8 cellular contexts compared by ENCODE assay signal in genomic region chr19:4638330-4638729, GRCh38. TPM values are rescaled to one million over a fixed set of nuclear protein-coding genes. Genes with fewer than 3 reads are reported as not detected.
DNase-seq lines count a peak whose midpoint lies in the region; ATAC-seq, FAIRE-seq and TF ChIP-seq lines count a peak whose summit lies in the region.

No MANE protein-coding gene starts in this region.

- dilution Hi-C loops in endothelial cell of umbilical vein (cut with MboI; ENCODE audit: extremely low pct_ligation_motif_present, low sequenced_read_pairs): no loop called here

- 71 to 74% (median 72%) methylated on average over 10 to 11 of the region's 11 CpGs for WGBS in ovary, 3 donors

- peak overlapping the region; percentile 95 for H3K27ac Mint-ChIP-seq in CD8-positive, alpha-beta T cell

- no peaks in the 10 kb centered on the region for H3K36me3 ChIP-seq in CD8-positive, alpha-beta T cell (ENCODE audit: insufficient read depth, low read length)
- H3K36me3 ChIP-seq in endothelial cell of umbilical vein (ENCODE audit: control insufficient read depth in 2 of 2, extremely low read depth in 1 of 2, insufficient read depth in 2 of 2, low read length in 2 of 2) (peaks cover 0 to 5% of the 10 kb centered on the region in 2 experiments), ovary (no peaks in the 10 kb centered on the region)

- TF ChIP-seq EP300 in ovary (IDR thresholded peaks at IDR 0.05): no peak

- peak overlapping the region; percentile 4 for H3K9ac ChIP-seq in endothelial cell of umbilical vein (replicated peaks; ENCODE audit: extremely low read depth, insufficient read depth, low read length)

- no peak for TF ChIP-seq CTCF in CD8-positive, alpha-beta T cell (IDR thresholded peaks at IDR 0.05)
- TF ChIP-seq CTCF in RWPE1 (conservative IDR thresholded peaks at IDR 0.05; ENCODE audit: low read depth): no peak
- TF ChIP-seq CTCF in endothelial cell of umbilical vein (IDR thresholded peaks at IDR 0.05; ENCODE audit: extremely low read depth in 1 of 2, insufficient read depth in 1 of 2, low read depth in 1 of 2, low read length in 2 of 2): no peak
- no peak for TF ChIP-seq CTCF in ovary (IDR thresholded peaks at IDR 0.05)

- H3K4me1 Mint-ChIP-seq in CD8-positive, alpha-beta T cell (ENCODE audit: low read depth): peaks cover 34% of the 10 kb centered on the region

- no peak overlapping the region for H2AFZ ChIP-seq in endothelial cell of umbilical vein (ENCODE audit: low read depth, low read length)

- peak overlapping the region; percentile 81 for H3K4me3 Mint-ChIP-seq in CD8-positive, alpha-beta T cell

- no peaks in the 10 kb centered on the region for H3K27me3 ChIP-seq in CD8-positive, alpha-beta T cell (ENCODE audit: insufficient read depth, low read length)
- H3K27me3 ChIP-seq in endothelial cell of umbilical vein (ENCODE audit: control insufficient read depth in 2 of 2, insufficient read depth in 2 of 2, low read length in 2 of 2): no peaks in the 10 kb centered on the region
- no peaks in the 10 kb centered on the region for H3K27me3 ChIP-seq in ovary

- no TSS peak for BruUV-seq in endothelial cell of umbilical vein (replicated peaks; lab: Mats Ljungman, UMichigan)

- H3K4me1 ChIP-seq in CD8-positive, alpha-beta T cell (ENCODE audit: insufficient read depth, low read length): peaks cover 45% of the 10 kb centered on the region
- H3K4me1 ChIP-seq in endothelial cell of umbilical vein (ENCODE audit: control insufficient read depth, extremely low read depth, insufficient read depth, low read length): peaks cover 48% of the 10 kb centered on the region
- peaks cover 3% of the 10 kb centered on the region for H3K4me1 ChIP-seq in ovary (ENCODE audit: insufficient read depth)

- H4K20me1 ChIP-seq in endothelial cell of umbilical vein (replicated peaks; ENCODE audit: control insufficient read depth, extremely low read depth, insufficient read depth, low read length): no peaks in the 10 kb centered on the region

- peaks cover 2% of the 10 kb centered on the region for H3K36me3 Mint-ChIP-seq in CD8-positive, alpha-beta T cell

- DNase-seq in CD8-positive, alpha-beta T cell: peak in 1 of 7 experiments; percentile 55
- no peak for DNase-seq in RWPE1 (ENCODE audit: low spot score)
- DNase-seq in endothelial cell of umbilical vein (ENCODE audit: low read depth, low spot score): peak; percentile 65
- peak in 3 of 5 donors; percentile 29 to 46 (median 41) for DNase-seq in ovary
- DNase-seq in DMS79 treated with DMSO at 0.1 percent for 48 hours (lab: John Stamatoyannopoulos, UW): no peak
- no peak for DNase-seq in iPS-NIHi7 (ENCODE audit: extremely low spot score)

- H3K4me2 ChIP-seq in endothelial cell of umbilical vein (ENCODE audit: insufficient read depth, low read length): no peak overlapping the region

- no peaks in the 10 kb centered on the region for H3K9me3 Mint-ChIP-seq in CD8-positive, alpha-beta T cell

- H3K79me2 ChIP-seq in endothelial cell of umbilical vein (ENCODE audit: control insufficient read depth, insufficient read depth, low read length): peaks cover 37% of the 10 kb centered on the region

- CTCF ChIA-PET in CD8-positive, alpha-beta T cell (lab: Charles Lee): interaction anchor here (3.4 kb wide), 2 partner anchors 63 to 70 kb away, joined by 64 to 75 read pairs; no protein-coding TSS in a partner anchor
- CTCF ChIA-PET in RWPE1 (lab: Yijun Ruan, JAX) (no interaction called here), endothelial cell of umbilical vein (lab: Charles Lee) (interaction anchor here (1.1 to 3.7 kb wide), 5 partner anchors 48 to 114 kb away, joined by 4 to 66 read pairs (median 42); partner anchors contain the start of gene SEMA6B)

- intact Hi-C loops in CD8-positive, alpha-beta T cell (cut with DNase I, micrococcal nuclease): loop anchor here (2.0 to 10.0 kb wide), 6 partner anchors 41 to 1134 kb away; partner anchors contain the start of genes DOHH (in 1 of the 2), FZR1 (in 1 of the 2), HDGFL2 (in 1 of the 2) and KDM4B (in 1 of the 2)
- intact Hi-C loops in endothelial cell of umbilical vein (cut with micrococcal nuclease) (loop anchor here (5.0 kb wide), 2 partner anchors 166 to 236 kb away; partner anchors contain the start of genes CHAF1A, HDGFL2 and SH3GL1), ovary (cut with DNase I) (loop anchor here in 1 of 4 donors (5.0 kb wide), 1 partner anchor 81 kb away; the partner anchor contains the start of gene SEMA6B)

- H3K27ac ChIP-seq in CD8-positive, alpha-beta T cell (ENCODE audit: low read depth, low read length): peak overlapping the region; percentile 68
- H3K27ac ChIP-seq in RWPE1: peak overlapping the region; percentile 77
- peak overlapping the region; percentile 48 for H3K27ac ChIP-seq in endothelial cell of umbilical vein (ENCODE audit: insufficient read depth, low read depth, low read length)
- H3K27ac ChIP-seq in ovary: no peak overlapping the region

- TF ChIP-seq POLR2A in endothelial cell of umbilical vein (IDR thresholded peaks at IDR 0.05; ENCODE audit: low read depth, low read length) (no peak), ovary (IDR thresholded peaks at IDR 0.05) (no peak)

- no peak for ATAC-seq in CD8-positive, alpha-beta T cell
- no peak for ATAC-seq in HG03280 (IDR thresholded peaks at IDR 0.05; ENCODE audit: unreplicated experiment)
- ATAC-seq in GM21576 (IDR thresholded peaks at IDR 0.05; ENCODE audit: unreplicated experiment): no peak

- no peaks in the 10 kb centered on the region for H3K9me1 ChIP-seq in endothelial cell of umbilical vein (replicated peaks; ENCODE audit: control insufficient read depth, extremely low read depth, insufficient read depth, low read length)

- FAIRE-seq in endothelial cell of umbilical vein (lab: Jason Lieb, UNC): no peak

- no peaks in the 10 kb centered on the region for H3K27me3 Mint-ChIP-seq in CD8-positive, alpha-beta T cell (ENCODE audit: low read depth)

- POLR2A ChIA-PET in CD8-positive, alpha-beta T cell (lab: Charles Lee): no interaction called here
- POLR2A ChIA-PET in RWPE1 (lab: Yijun Ruan, JAX; ENCODE audit: low non-redundant PET): no interaction called here
- POLR2A ChIA-PET in endothelial cell of umbilical vein (lab: Charles Lee): no interaction called here

- no peak overlapping the region for H3K4me3 ChIP-seq in CD8-positive, alpha-beta T cell (ENCODE audit: low read depth, low read length)
- no peak overlapping the region for H3K4me3 ChIP-seq in endothelial cell of umbilical vein (replicated peaks in 1 of 3; ENCODE audit: insufficient read depth in 1 of 3, low read depth in 1 of 3, low read length in 3 of 3)
- no peak overlapping the region for H3K4me3 ChIP-seq in ovary

- H3K9me3 ChIP-seq in CD8-positive, alpha-beta T cell (ENCODE audit: low read length): no peaks in the 10 kb centered on the region
- no peaks in the 10 kb centered on the region for H3K9me3 ChIP-seq in endothelial cell of umbilical vein (replicated peaks; ENCODE audit: control insufficient read depth, insufficient read depth, low read length)
- no peaks in the 10 kb centered on the region for H3K9me3 ChIP-seq in ovary

TF ChIP-seq in endothelial cell of umbilical vein, 7 proteins besides CTCF, POLR2A, EP300 and RAD21:
- no peak for TF ChIP-seq MYC (IDR thresholded peaks at IDR 0.05; ENCODE audit: low read depth, low read length)
- TF ChIP-seq EZH2 (IDR thresholded peaks at IDR 0.05; ENCODE audit: borderline replicate concordance, low read depth, low read length, severe bottlenecking): no peak
- TF ChIP-seq GATA2 (IDR thresholded peaks at IDR 0.05; ENCODE audit: insufficient read depth, insufficient read length, low read depth, low read length): no peak
- no peak for TF ChIP-seq FOS (IDR thresholded peaks at IDR 0.05; ENCODE audit: borderline replicate concordance, insufficient read depth, low read length)
- TF ChIP-seq MAX (IDR thresholded peaks at IDR 0.05; ENCODE audit: insufficient read depth, insufficient read length): no peak
- no peak for TF ChIP-seq JUN (IDR thresholded peaks at IDR 0.05; ENCODE audit: borderline replicate concordance, insufficient read depth, insufficient read length, low read depth)
- no peak for TF ChIP-seq POLR2AphosphoS5 (IDR thresholded peaks at IDR 0.05; ENCODE audit: insufficient read depth, low read depth, low read length)

RNA-seq across cellular contexts. Expression of gene TNFAIP8L1, which starts 1.0 kb away (rescaled TPM):
- total RNA-seq in CD8-positive, alpha-beta T cell: 1 to 10 TPM; 4.3 to 4.5 TPM
- total RNA-seq in endothelial cell of umbilical vein (53.7 and 56.1 TPM in 2 replicates), ovary (10 to 100 TPM in 3 of 7 donors, 1 to 10 TPM in 4; 4.3 to 14.0 (median 9.8) TPM)
- polyA plus RNA-seq in endothelial cell of umbilical vein (40.0 and 44.8 TPM in 2 replicates), ovary (1 to 10 TPM; 6.8 to 8.1 TPM)
- 33.4 and 37.4 TPM in 2 replicates for polyA plus RNA-seq in endothelial cell of umbilical vein (2011; cell fraction: cytosol; rRNA removed)
- polyA plus RNA-seq in endothelial cell of umbilical vein (2011; cell fraction: nucleus; rRNA removed): 19.3 and 19.4 TPM in 2 replicates
- 21.5 and 29.8 TPM in 2 replicates for polyA plus RNA-seq in endothelial cell of umbilical vein (2012)
- polyA minus RNA-seq in endothelial cell of umbilical vein: 32.6 and 35.4 TPM in 2 replicates
- 1.2 TPM for polyA minus RNA-seq in endothelial cell of umbilical vein (2011; cell fraction: cytosol; rRNA and poly(A)+ RNA removed)
- 15.8 and 24.1 TPM in 2 replicates for polyA minus RNA-seq in endothelial cell of umbilical vein (2011; cell fraction: nucleus; rRNA and poly(A)+ RNA removed)

RNA-seq across cellular contexts. Expression of gene MYDGF, which starts 31.8 kb away (rescaled TPM):
- total RNA-seq in CD8-positive, alpha-beta T cell: 10 to 100 TPM; 30.1 to 30.3 TPM
- 187 and 191 TPM in 2 replicates for total RNA-seq in endothelial cell of umbilical vein
- polyA plus RNA-seq in endothelial cell of umbilical vein: 337 and 358 TPM in 2 replicates
- polyA plus RNA-seq in endothelial cell of umbilical vein (2011; cell fraction: cytosol; rRNA removed): 276 and 354 TPM in 2 replicates
- polyA plus RNA-seq in endothelial cell of umbilical vein (2011; cell fraction: nucleus; rRNA removed): 112 and 113 TPM in 2 replicates
- 316 and 352 TPM in 2 replicates for polyA plus RNA-seq in endothelial cell of umbilical vein (2012)
- 78.9 and 81.8 TPM in 2 replicates for polyA minus RNA-seq in endothelial cell of umbilical vein
- polyA minus RNA-seq in endothelial cell of umbilical vein (2011; cell fraction: cytosol; rRNA and poly(A)+ RNA removed): 54.6 TPM
- 20.1 and 38.7 TPM in 2 replicates for polyA minus RNA-seq in endothelial cell of umbilical vein (2011; cell fraction: nucleus; rRNA and poly(A)+ RNA removed)
- total RNA-seq in ovary: 10 to 100 TPM; 28.6 to 76.1 (median 59.4) TPM
- 10 to 100 TPM; 44.5 to 85.4 TPM for polyA plus RNA-seq in ovary

Comparison
In these comparisons a context has a peak if more than half of its experiments do, and no peak if none do; other contexts are left out.
1. DNase-seq: peak in endothelial cell of umbilical vein (single experiment) and ovary (3 of 5); none in RWPE1 (single experiment), DMS79 treated with DMSO at 0.1 percent for 48 hours (single experiment) and iPS-NIHi7 (single experiment).
2. H3K27ac ChIP-seq: peak in CD8-positive, alpha-beta T cell (single experiment), RWPE1 (single experiment) and endothelial cell of umbilical vein (single experiment); none in ovary (0 of 2).